11 cellular contexts compared by ENCODE assay signal in genomic region chr19:7083076-7083956, GRCh38. TPM values are rescaled to one million over a fixed set of nuclear protein-coding genes. Genes with fewer than 3 reads are reported as not detected.
DNase-seq lines count a peak whose midpoint lies in the region; ATAC-seq and TF ChIP-seq lines count a peak whose summit lies in the region.
"Had no signal": no experiment of that assay in that cellular context is flagged by ENCODE, and none has a peak within 500 bp of the region (broad histone marks: within the 10 kb centered on the region; RNA-seq: fewer than 3 reads in every experiment).

No MANE protein-coding gene starts in this region.

- no peaks in the 10 kb centered on the region for H3K4me1 Mint-ChIP-seq in natural killer cell

- TF ChIP-seq CTCF in brain microvascular endothelial cell (IDR thresholded peaks at IDR 0.05; ENCODE audit: low read depth, low read length, missing control alignments) (no peak), natural killer cell (IDR thresholded peaks at IDR 0.05) (no peak), sigmoid colon (IDR thresholded peaks at IDR 0.05) (no peak)

- intact Hi-C loops in natural killer cell (cut with micrococcal nuclease) (no loop called here), sigmoid colon (cut with DNase I) (no loop called here)

- H3K9ac ChIP-seq in mucosa of stomach (ENCODE audit: low read length) = no peak overlapping the region

- no peaks in the 10 kb centered on the region for H3K27me3 Mint-ChIP-seq in natural killer cell (ENCODE audit: low read depth in 2 of 2)

- no peak overlapping the region for H3K4me3 ChIP-seq in brain microvascular endothelial cell (ENCODE audit: low read depth, low read length)
- H3K4me3 ChIP-seq in mucosa of stomach (ENCODE audit: low read length) = peak overlapping the region; percentile 0
- H3K4me3 ChIP-seq in sigmoid colon = no peak overlapping the region
- H3K4me3 ChIP-seq: transverse colon had no signal

- ATAC-seq in natural killer cell (no peak), HG02970 (IDR thresholded peaks at IDR 0.05; ENCODE audit: low FRiP score, unreplicated experiment) (no peak)

- H3K4me1 ChIP-seq in mucosa of stomach (ENCODE audit: control insufficient read depth, insufficient read depth, low read length) = no peaks in the 10 kb centered on the region
- H3K4me1 ChIP-seq in sigmoid colon = no peaks in the 10 kb centered on the region
- H3K4me1 ChIP-seq: transverse colon had no signal

- peaks cover 13 to 16% of the 10 kb centered on the region in 2 donors for H3K9me3 Mint-ChIP-seq in natural killer cell

- peaks cover 55% of the 10 kb centered on the region for H3K9me3 ChIP-seq in mucosa of stomach (ENCODE audit: control insufficient read depth, low read length)
- H3K9me3 ChIP-seq in sigmoid colon = peaks cover 57 to 83% (median 78%) of the 10 kb centered on the region in 4 donors

- DNase-seq in NCI-H2171 treated with DMSO at 0.1 percent for 48 hours (lab: John Stamatoyannopoulos, UW) = peak; percentile 5
- DNase-seq in NCI-H2171 (lab: John Stamatoyannopoulos, UW) = no peak
- peak; percentile 27 for DNase-seq in M059J (ENCODE audit: low read depth)
- DNase-seq in brain microvascular endothelial cell = peak; percentile 5
- no peak for DNase-seq in natural killer cell
- no peak for DNase-seq in sigmoid colon
- DNase-seq: NCI-H748 treated with DMSO at 0.1 percent for 48 hours, transverse colon had no signal

- no peak overlapping the region for H3K27ac Mint-ChIP-seq in natural killer cell
- H3K27ac Mint-ChIP-seq: activated T-helper 1 cell treated with anti-CD3 and anti-CD28 coated beads, Interleukin-12 subunit alpha, Interleukin-12 subunit beta, Interleukin-2, Interleukin-4 antibody, amounts not matched to agents 30 ng/mL and 10 ng/mL and 1 ng/mL, durations not matched to agents 14 hours and 24 hours and 36 hours had no signal

- H3K36me3 Mint-ChIP-seq in natural killer cell = peaks cover 60% of the 10 kb centered on the region

- H3K27me3 ChIP-seq in brain microvascular endothelial cell (replicated peaks) (no peaks in the 10 kb centered on the region), mucosa of stomach (ENCODE audit: control insufficient read depth, insufficient read depth, low read length) (no peaks in the 10 kb centered on the region), sigmoid colon (no peaks in the 10 kb centered on the region)
- H3K27me3 ChIP-seq: transverse colon had no signal

- TF ChIP-seq POLR2A in sigmoid colon (IDR thresholded peaks at IDR 0.05) = no peak

- WGBS in sigmoid colon, 2 donors = 99% methylated on average over 15 of the region's 15 CpGs

- no peak overlapping the region for H3K4me3 Mint-ChIP-seq in natural killer cell
- H3K4me3 Mint-ChIP-seq: activated T-helper 1 cell treated with anti-CD3 and anti-CD28 coated beads, Interleukin-12 subunit alpha, Interleukin-12 subunit beta, Interleukin-2, Interleukin-4 antibody, amounts not matched to agents 30 ng/mL and 10 ng/mL and 1 ng/mL, durations not matched to agents 14 hours and 24 hours and 36 hours had no signal

- no peak for TF ChIP-seq EP300 in sigmoid colon (IDR thresholded peaks at IDR 0.05)

- H3K27ac ChIP-seq in brain microvascular endothelial cell = no peak overlapping the region
- H3K27ac ChIP-seq in sigmoid colon = no peak overlapping the region
- H3K27ac ChIP-seq: transverse colon had no signal

- in situ Hi-C loops in brain microvascular endothelial cell (cut with HindIII; ENCODE audit: low pct_ligation_motif_present, low sequenced_read_pairs) = no loop called here

- H3K36me3 ChIP-seq in brain microvascular endothelial cell (replicated peaks) (peaks cover 63% of the 10 kb centered on the region), mucosa of stomach (ENCODE audit: control insufficient read depth, insufficient read depth, low read length) (peaks cover 46% of the 10 kb centered on the region), sigmoid colon (peaks cover 57 to 72% (median 63%) of the 10 kb centered on the region in 4 donors)

RNA-seq across cellular contexts. Expression of gene ZNF557, which starts 13.8 kb away (rescaled TPM):
- total RNA-seq in M059J (2014; rRNA removed; shearing (Covaris generic)) = 7.2 and 13.3 TPM in 2 replicates
- total RNA-seq in natural killer cell = 10 to 100 TPM; 10.7 to 14.5 (median 10.9) TPM
- total RNA-seq in sigmoid colon = 1 to 10 TPM; 6.9 to 10.0 (median 8.8) TPM
- 1 to 10 TPM; 2.3 to 3.7 (median 2.4) TPM for polyA plus RNA-seq in sigmoid colon

RNA-seq across cellular contexts. Expression of gene MBD3L3, which starts 24.8 kb away (rescaled TPM):
- not detected in 2 replicates for total RNA-seq in M059J (2014; rRNA removed; shearing (Covaris generic))
- total RNA-seq in natural killer cell = not detected
- total RNA-seq in sigmoid colon = not detected
- polyA plus RNA-seq in sigmoid colon = not detected
- total RNA-seq: activated T-helper 1 cell treated with anti-CD3 and anti-CD28 coated beads, Interleukin-12 subunit alpha, Interleukin-12 subunit beta, Interleukin-2, Interleukin-4 antibody, amounts not matched to agents 30 ng/mL and 10 ng/mL and 1 ng/mL, durations not matched to agents 14 hours and 24 hours and 36 hours; transverse colon had no signal

RNA-seq across cellular contexts. Expression of gene MBD3L2, which starts 34.2 kb away (rescaled TPM):
- not detected in 2 replicates for total RNA-seq in M059J (2014; rRNA removed; shearing (Covaris generic))
- total RNA-seq in natural killer cell (not detected), sigmoid colon (not detected)
- polyA plus RNA-seq in sigmoid colon = not detected
- total RNA-seq: activated T-helper 1 cell treated with anti-CD3 and anti-CD28 coated beads, Interleukin-12 subunit alpha, Interleukin-12 subunit beta, Interleukin-2, Interleukin-4 antibody, amounts not matched to agents 30 ng/mL and 10 ng/mL and 1 ng/mL, durations not matched to agents 14 hours and 24 hours and 36 hours; transverse colon had no signal

RNA-seq across cellular contexts. Expression of gene MBD3L4, which starts 43.3 kb away (rescaled TPM):
- not detected in 2 replicates for total RNA-seq in M059J (2014; rRNA removed; shearing (Covaris generic))
- total RNA-seq in natural killer cell (not detected), sigmoid colon (not detected)
- not detected for polyA plus RNA-seq in sigmoid colon
- total RNA-seq: activated T-helper 1 cell treated with anti-CD3 and anti-CD28 coated beads, Interleukin-12 subunit alpha, Interleukin-12 subunit beta, Interleukin-2, Interleukin-4 antibody, amounts not matched to agents 30 ng/mL and 10 ng/mL and 1 ng/mL, durations not matched to agents 14 hours and 24 hours and 36 hours; transverse colon had no signal

RNA-seq across cellular contexts. Expression of gene MBD3L5, which starts 52.9 kb away (rescaled TPM):
- not detected in 2 replicates for total RNA-seq in M059J (2014; rRNA removed; shearing (Covaris generic))
- total RNA-seq in natural killer cell (not detected), sigmoid colon (not detected)
- not detected for polyA plus RNA-seq in sigmoid colon
- total RNA-seq: activated T-helper 1 cell treated with anti-CD3 and anti-CD28 coated beads, Interleukin-12 subunit alpha, Interleukin-12 subunit beta, Interleukin-2, Interleukin-4 antibody, amounts not matched to agents 30 ng/mL and 10 ng/mL and 1 ng/mL, durations not matched to agents 14 hours and 24 hours and 36 hours; transverse colon had no signal

Comparison
In these comparisons a context has a peak if more than half of its experiments do, and no peak if none do; other contexts are left out.
1. DNase-seq: peak in NCI-H2171 treated with DMSO at 0.1 percent for 48 hours (single experiment), M059J (single experiment) and brain microvascular endothelial cell (single experiment); none in NCI-H2171 (single experiment), natural killer cell (single experiment) and sigmoid colon (single experiment).